31 cellular contexts compared by ENCODE assay signal in the genomic region with DNA sequence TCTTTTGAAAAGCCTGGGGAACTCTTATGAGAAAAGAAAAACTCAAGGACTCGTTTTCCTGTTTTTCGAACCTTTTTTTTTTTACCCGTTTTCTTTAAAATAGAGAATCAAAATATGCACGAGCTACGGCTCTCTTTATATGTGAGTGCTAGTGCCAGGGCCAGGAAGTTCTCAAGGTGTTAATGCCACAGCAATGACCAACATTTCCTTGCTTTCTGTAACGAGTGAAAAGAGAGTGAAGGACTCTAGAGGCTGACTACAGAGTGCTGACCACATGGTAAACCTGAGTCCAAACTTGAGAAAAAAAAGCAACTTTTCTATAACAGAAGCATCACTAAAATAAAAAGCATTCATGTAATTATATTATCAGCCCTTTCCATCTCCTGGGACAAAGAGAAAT.
A peak's percentile ranks its signal among the peaks of the same experiment; 100 is the strongest.
DNase-seq lines count a peak whose midpoint lies in the region; ATAC-seq and TF ChIP-seq lines count a peak whose summit lies in the region.
"Had no signal": no experiment of that assay in that cellular context is flagged by ENCODE, and none has a peak within 500 bp of the region (broad histone marks: within the 10 kb centered on the region; RNA-seq: fewer than 3 reads in every experiment).

No MANE protein-coding gene starts in this region.

- peak; percentile 52 to 90 (median 73) for ATAC-seq in natural killer cell
- peak; percentile 67 to 71 for ATAC-seq in natural killer cell treated with Interleukin-12 subunit alpha and Interleukin-12 subunit beta and Interleukin-15 and Interleukin-18, amount 100 ng/mL, for 72 hours
- ATAC-seq: A549; CD8-positive, alpha-beta T cell had no signal

- in situ Hi-C loops in HAP-1 (cut with MboI; ENCODE audit: low sequenced_read_pairs): no loop called here

- H3K4me3 Mint-ChIP-seq in immature natural killer cell (peak overlapping the region; percentile 77 to 85 (median 79)), natural killer cell (peak overlapping the region; percentile 81)
- peak overlapping the region; percentile 64 for H3K4me3 Mint-ChIP-seq in natural killer cell treated with Interleukin-12 subunit alpha and Interleukin-12 subunit beta and Interleukin-15 and Interleukin-18, amount 100 ng/mL, for 72 hours
- H3K4me3 Mint-ChIP-seq: B cell; CD14-positive monocyte; CD4-positive, alpha-beta memory T cell; CD4-positive, alpha-beta T cell; CD4-positive, CD25-positive, alpha-beta regulatory T cell; CD8-positive, alpha-beta memory T cell; CD8-positive, alpha-beta T cell had no signal

- no peaks in the 10 kb centered on the region for H3K36me3 Mint-ChIP-seq in immature natural killer cell
- no peaks in the 10 kb centered on the region for H3K36me3 Mint-ChIP-seq in natural killer cell
- no peaks in the 10 kb centered on the region for H3K36me3 Mint-ChIP-seq in natural killer cell treated with Interleukin-12 subunit alpha and Interleukin-12 subunit beta and Interleukin-15 and Interleukin-18, amount 100 ng/mL, for 72 hours
- H3K36me3 Mint-ChIP-seq: CD14-positive monocyte; CD4-positive, alpha-beta memory T cell; CD4-positive, CD25-positive, alpha-beta regulatory T cell; CD8-positive, alpha-beta memory T cell; CD8-positive, alpha-beta T cell had no signal

- DNase-seq in immature natural killer cell: peak; percentile 26 to 42 (median 33)
- no peak for DNase-seq in natural killer cell
- DNase-seq in natural killer cell treated with Interleukin-12 subunit alpha and Interleukin-12 subunit beta and Interleukin-15 and Interleukin-18, amount 100 ng/mL, for 72 hours (ENCODE audit: low spot score): no peak
- DNase-seq in HAP-1 (ENCODE audit: low spot score in 2 of 2): no peak
- no peak for DNase-seq in ecto neural progenitor cell (ENCODE audit: low spot score)
- DNase-seq in NCI-H1417 treated with DMSO at 0.1 percent for 48 hours (lab: John Stamatoyannopoulos, UW): no peak
- DNase-seq: 8988T; ACHN; AML-193; BE2C; C1 segment of cervical spinal cord; Caco-2; Calu3; CD4-positive, alpha-beta memory T cell; CD4-positive, alpha-beta T cell; CD4-positive, CD25-positive, alpha-beta regulatory T cell; CD8-positive, alpha-beta memory T cell; CD8-positive, alpha-beta T cell; COR-L47; DMS 273 treated with DMSO at 0.1 percent for 48 hours; DMS153; DMS53; DMS79; DMS79 treated with DMSO at 0.1 percent for 48 hours; DND-41; EL had no signal

- no peaks in the 10 kb centered on the region for H3K4me1 ChIP-seq in HAP-1
- H3K4me1 ChIP-seq: A549, BE2C, BLaER1, Caco-2 had no signal

- no peaks in the 10 kb centered on the region for H3K9me3 ChIP-seq in HAP-1
- H3K9me3 ChIP-seq: A549; BE2C; BLaER1; BLaER1 treated with 17β-estradiol and CSF1 and Interleukin-3, amounts not matched to agents 10 nM and 100 nM; Caco-2 had no signal

- no peaks in the 10 kb centered on the region for H3K36me3 ChIP-seq in HAP-1 (replicated peaks)
- H3K36me3 ChIP-seq: BE2C; BLaER1; BLaER1 treated with 17β-estradiol and CSF1 and Interleukin-3, amounts not matched to agents 10 nM and 100 nM had no signal

- no peaks in the 10 kb centered on the region for H3K27me3 ChIP-seq in HAP-1 (ENCODE audit: low read depth)
- H3K27me3 ChIP-seq: BE2C; BLaER1; BLaER1 treated with 17β-estradiol and CSF1 and Interleukin-3, amounts not matched to agents 10 nM and 100 nM had no signal

- peaks cover 3 to 7% (median 5%) of the 10 kb centered on the region in 3 donors for H3K27me3 Mint-ChIP-seq in immature natural killer cell (ENCODE audit: low read depth in 3 of 3)
- H3K27me3 Mint-ChIP-seq in natural killer cell (ENCODE audit: low read depth in 2 of 2): peaks cover 0 to 5% of the 10 kb centered on the region in 2 donors
- H3K27me3 Mint-ChIP-seq in natural killer cell treated with Interleukin-12 subunit alpha and Interleukin-12 subunit beta and Interleukin-15 and Interleukin-18, amount 100 ng/mL, for 72 hours: peaks cover 0 to 7% of the 10 kb centered on the region in 2 donors
- H3K27me3 Mint-ChIP-seq: CD4-positive, CD25-positive, alpha-beta regulatory T cell had no signal

- no peak overlapping the region for H3K4me3 ChIP-seq in HAP-1
- H3K4me3 ChIP-seq: A549; BLaER1; BLaER1 treated with 17β-estradiol and CSF1 and Interleukin-3, amounts not matched to agents 10 nM and 100 nM had no signal

- H3K27ac Mint-ChIP-seq in immature natural killer cell (peak overlapping the region; percentile 65 to 80 (median 71)), natural killer cell (peak overlapping the region; percentile 67 to 71)
- peak overlapping the region; percentile 58 to 75 for H3K27ac Mint-ChIP-seq in natural killer cell treated with Interleukin-12 subunit alpha and Interleukin-12 subunit beta and Interleukin-15 and Interleukin-18, amount 100 ng/mL, for 72 hours
- H3K27ac Mint-ChIP-seq: B cell; CD14-positive monocyte; CD4-positive, alpha-beta memory T cell; CD4-positive, alpha-beta T cell; CD4-positive, CD25-positive, alpha-beta regulatory T cell; CD8-positive, alpha-beta memory T cell; CD8-positive, alpha-beta T cell had no signal

- no peak for TF ChIP-seq CTCF in natural killer cell (IDR thresholded peaks at IDR 0.05)

- H3K9me3 Mint-ChIP-seq in immature natural killer cell (no peaks in the 10 kb centered on the region), natural killer cell (no peaks in the 10 kb centered on the region)
- H3K9me3 Mint-ChIP-seq in natural killer cell treated with Interleukin-12 subunit alpha and Interleukin-12 subunit beta and Interleukin-15 and Interleukin-18, amount 100 ng/mL, for 72 hours: no peaks in the 10 kb centered on the region
- H3K9me3 Mint-ChIP-seq: CD14-positive monocyte; CD4-positive, alpha-beta T cell; CD4-positive, CD25-positive, alpha-beta regulatory T cell; CD8-positive, alpha-beta T cell had no signal

- intact Hi-C loops in natural killer cell (cut with micrococcal nuclease): no loop called here

- H3K4me1 Mint-ChIP-seq in immature natural killer cell (peaks cover 33 to 46% of the 10 kb centered on the region in 2 donors), natural killer cell (peaks cover 31 to 36% of the 10 kb centered on the region in 2 donors)
- H3K4me1 Mint-ChIP-seq in natural killer cell treated with Interleukin-12 subunit alpha and Interleukin-12 subunit beta and Interleukin-15 and Interleukin-18, amount 100 ng/mL, for 72 hours (ENCODE audit: low read depth in 2 of 2): peaks cover 11 to 18% of the 10 kb centered on the region in 2 donors
- H3K4me1 Mint-ChIP-seq: B cell; CD14-positive monocyte; CD4-positive, alpha-beta memory T cell; CD4-positive, CD25-positive, alpha-beta regulatory T cell; CD8-positive, alpha-beta memory T cell had no signal

Comparison
In these comparisons a context has a peak if more than half of its experiments do, and no peak if none do; other contexts are left out.
1. DNase-seq: peak in immature natural killer cell (3 of 3); none in natural killer cell (single experiment), natural killer cell treated with Interleukin-12 subunit alpha and Interleukin-12 subunit beta and Interleukin-15 and Interleukin-18, amount 100 ng/mL, for 72 hours (single experiment), HAP-1 (0 of 2), ecto neural progenitor cell (single experiment) and NCI-H1417 treated with DMSO at 0.1 percent for 48 hours (single experiment).
2. Peak in every context shown above with its lines, with median percentiles within 50 percentile points of each other: H3K27ac Mint-ChIP-seq and H3K4me3 Mint-ChIP-seq.